Comparison of ENCODE assay signal across 8 cellular contexts in the genomic region with DNA sequence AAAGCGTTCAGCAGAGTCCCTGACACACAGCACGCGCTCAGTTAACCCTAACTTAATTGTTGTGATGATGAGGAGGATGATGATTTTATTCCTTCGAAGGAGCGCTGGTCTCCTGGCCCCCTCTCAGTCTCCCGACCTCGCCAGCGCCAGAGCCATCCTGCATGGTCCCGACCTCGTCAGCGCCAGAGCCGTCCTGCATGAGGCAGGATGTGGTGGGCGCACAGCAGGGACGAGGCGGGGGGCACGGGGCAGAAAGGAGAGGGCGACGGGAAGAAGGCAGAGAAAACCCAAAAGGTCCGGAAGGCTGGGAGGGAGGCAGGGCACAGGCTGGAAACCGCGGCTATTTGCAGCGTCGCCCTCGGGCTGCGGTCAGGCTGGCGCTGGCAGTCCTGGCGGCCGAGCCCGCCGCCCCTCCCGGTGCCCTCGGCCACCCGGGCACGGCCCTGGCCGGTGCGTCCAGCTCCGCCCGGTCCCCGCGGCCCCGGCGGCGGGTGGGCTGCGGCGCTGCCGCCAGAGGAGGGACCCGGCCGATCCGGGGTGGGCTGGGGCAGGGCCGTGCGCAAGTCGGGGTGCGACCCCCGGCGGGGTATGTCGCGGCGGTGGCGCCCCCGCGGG. TPM values are rescaled to one million over a fixed set of nuclear protein-coding genes. Genes with fewer than 3 reads are reported as not detected.
DNase-seq lines count a peak whose midpoint lies in the region; ATAC-seq and TF ChIP-seq lines count a peak whose summit lies in the region.

No MANE protein-coding gene starts in this region.

- H3K9ac ChIP-seq in SK-N-SH (no peak overlapping the region), parathyroid adenoma (no peak overlapping the region)

- peak overlapping the region; percentile 89; the same call in 1 of the 2 replicates for H2AFZ ChIP-seq in SK-N-SH (ENCODE audit: low read depth)
- peak overlapping the region; percentile 36 for H2AFZ ChIP-seq in parathyroid adenoma

- no peaks in the 10 kb centered on the region for H4K20me1 ChIP-seq in SK-N-SH (ENCODE audit: insufficient read depth)

- TF ChIP-seq EP300 in SK-N-SH (IDR thresholded peaks at IDR 0.05; ENCODE audit: borderline replicate concordance in 1 of 2, low read depth in 1 of 2, low read length in 1 of 2), result no peak

- CTCF ChIA-PET in SK-N-SH (lab: Yijun Ruan, JAX), result interaction anchor here (0.6 to 40.4 kb wide), 24 partner anchors 10 to 294 kb away, joined by 3 to 1665 read pairs (median 5); partner anchors contain the start of genes DLX3 and KAT7

- peak overlapping the region; percentile 68; the same call in 1 of the 2 replicates for H3K4me3 ChIP-seq in GM12865 (ENCODE audit: low read depth, low read length)
- peak overlapping the region; percentile 59 to 66 for H3K4me3 ChIP-seq in SK-N-SH (ENCODE audit: low read depth in 2 of 2, low read length in 1 of 2)
- H3K4me3 ChIP-seq in fibroblast of mammary gland (ENCODE audit: control insufficient read depth, low read depth, low read length), result peak overlapping the region; percentile 56
- H3K4me3 ChIP-seq in parathyroid adenoma (ENCODE audit: low read depth, low read length), result peak overlapping the region; percentile 43
- no peak overlapping the region; the same call in 1 of the 2 replicates for H3K4me3 ChIP-seq in MG63

- H3K27me3 ChIP-seq in SK-N-SH (ENCODE audit: insufficient read depth) (peaks cover 10% of the 10 kb centered on the region; the same call in 1 of the 2 replicates), parathyroid adenoma (ENCODE audit: control insufficient read depth, insufficient read depth, low read length) (no peaks in the 10 kb centered on the region), MG63 (no peaks in the 10 kb centered on the region)

- H3K4me1 ChIP-seq in SK-N-SH (ENCODE audit: control insufficient read depth in 1 of 2, insufficient read depth in 2 of 2, low read depth in 1 of 2, low read length in 1 of 2) (peaks cover 4 to 14% of the 10 kb centered on the region in 2 experiments; a peak in 1 of 4 replicates), parathyroid adenoma (peaks cover 4% of the 10 kb centered on the region)

- H3K4me2 ChIP-seq in SK-N-SH (peak overlapping the region; percentile 82), parathyroid adenoma (ENCODE audit: low read length) (peak overlapping the region; percentile 78)

- H3K9me2 ChIP-seq in SK-N-SH, result no peaks in the 10 kb centered on the region

- DNase-seq in GM12865 (ENCODE audit: low read depth) (no peak), SK-N-SH (peak; percentile 86), fibroblast of mammary gland (ENCODE audit: low read depth) (no peak), COR-L47 (lab: John Stamatoyannopoulos, UW) (no peak), NCI-H82 (lab: John Stamatoyannopoulos, UW) (no peak), MG63 (no peak)

- TF ChIP-seq CTCF in GM12865 (IDR thresholded peaks at IDR 0.05; ENCODE audit: insufficient read depth, low read depth, low read length, missing control alignments) (no peak), SK-N-SH (IDR thresholded peaks at IDR 0.05) (no peak), fibroblast of mammary gland (conservative IDR thresholded peaks at IDR 0.05; ENCODE audit: control insufficient read depth, insufficient read depth, low read depth, low read length) (no peak), parathyroid adenoma (IDR thresholded peaks at IDR 0.05) (no peak)

- TF ChIP-seq RAD21 in SK-N-SH (IDR thresholded peaks at IDR 0.05; ENCODE audit: low read length), result no peak

- H3K79me2 ChIP-seq in SK-N-SH (ENCODE audit: insufficient read depth) (no peaks in the 10 kb centered on the region), parathyroid adenoma (no peaks in the 10 kb centered on the region)

- H3K36me3 ChIP-seq in SK-N-SH (replicated peaks in 1 of 2; ENCODE audit: control insufficient read depth in 1 of 2, insufficient read depth in 2 of 2, low read length in 1 of 2) (no peaks in the 10 kb centered on the region), parathyroid adenoma (ENCODE audit: control insufficient read depth, insufficient read depth, low read length) (no peaks in the 10 kb centered on the region), MG63 (no peaks in the 10 kb centered on the region; the same call in 1 of the 2 replicates)

- no peak for ATAC-seq in GM18511 (IDR thresholded peaks at IDR 0.05; ENCODE audit: unreplicated experiment)

- H3K9me3 ChIP-seq in SK-N-SH (no peaks in the 10 kb centered on the region), parathyroid adenoma (ENCODE audit: control insufficient read depth, low read length) (no peaks in the 10 kb centered on the region), MG63 (no peaks in the 10 kb centered on the region)

- H3F3A ChIP-seq in SK-N-SH (replicated peaks; ENCODE audit: insufficient read depth), result peaks cover 5% of the 10 kb centered on the region

- POLR2A ChIA-PET in SK-N-SH (lab: Yijun Ruan, JAX), result no interaction called here

- no peak overlapping the region for H3K27ac ChIP-seq in SK-N-SH (ENCODE audit: low read depth in 2 of 2, low read length in 1 of 2)
- no peak overlapping the region for H3K27ac ChIP-seq in parathyroid adenoma

- WGBS in SK-N-SH (ENCODE audit: low lambda C conversion rate), result 24% methylated on average over 30 of the region's 61 CpGs

TF ChIP-seq in SK-N-SH, 30 proteins besides CTCF, POLR2A, EP300 and RAD21:
- no peak for TF ChIP-seq NFIC (IDR thresholded peaks at IDR 0.05; ENCODE audit: borderline replicate concordance)
- 0 out of 2 replicates have a peak, but pooled peaks have one; percentile 4 for TF ChIP-seq MXI1 (IDR thresholded peaks at IDR 0.05; ENCODE audit: low read depth, low read length)

RNA-seq across cellular contexts. Expression of gene TAC4, which starts 3.0 kb away (rescaled TPM):
- polyA plus RNA-seq in SK-N-SH (2012; rRNA removed), result not detected in 2 replicates
- polyA plus RNA-seq in SK-N-SH (2012; cell fraction: cytosol; rRNA removed), result not detected in 2 replicates
- polyA plus RNA-seq in SK-N-SH (2012; cell fraction: nucleus; rRNA removed), result not detected in 2 replicates
- total RNA-seq in MG63 (2014; rRNA removed; shearing (Covaris generic); ENCODE audit: low replicate concordance), result not detected in 2 replicates
